Comparison of ENCODE assay signal across 17 cellular contexts in the genomic region with DNA sequence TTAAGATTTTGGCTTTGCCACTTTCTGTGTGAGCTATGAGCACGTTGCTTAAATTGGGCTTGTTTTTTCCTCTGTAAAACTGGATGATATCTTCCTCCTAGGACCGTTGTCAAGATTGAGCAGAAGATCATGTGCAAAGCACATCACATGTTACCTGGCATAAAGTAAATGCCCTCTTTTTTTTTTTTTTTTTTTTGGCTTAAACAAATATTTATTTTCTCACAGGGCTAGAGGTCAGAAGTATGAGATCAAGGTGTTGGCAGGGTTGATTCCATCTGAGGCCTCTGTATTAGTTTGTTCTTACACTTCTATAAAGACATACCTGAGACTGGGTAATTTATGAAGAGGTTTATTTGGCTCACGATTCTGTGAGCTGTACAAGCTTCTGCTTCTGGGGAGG.
"Had no signal": no experiment of that assay in that cellular context is flagged by ENCODE, and none has a peak within 500 bp of the region (broad histone marks: within the 10 kb centered on the region; RNA-seq: fewer than 3 reads in every experiment).

No MANE protein-coding gene starts in this region.

- H3K9me3 ChIP-seq: ovary, psoas muscle had no signal

- H3K27ac Mint-ChIP-seq: activated CD8-positive, alpha-beta T cell treated with anti-CD3 and anti-CD28 coated beads, Interleukin-2, amount 10 ng/mL, durations not matched to agents 7 days and 5 days; activated naive CD4-positive, alpha-beta T cell treated with anti-CD3 and anti-CD28 coated beads, Interleukin-2, amount 10 ng/mL, durations not matched to agents 7 days and 5 days; endodermal cell; stimulated activated naive CD8-positive, alpha-beta T cell treated with anti-CD3 and anti-CD28 coated beads, Interleukin-15, Interleukin-2, amounts not matched to agents 100 ng/mL and 50 ng/mL, for 24 hours had no signal

- H3K27ac ChIP-seq: brain microvascular endothelial cell, epithelial cell of prostate, ovary, psoas muscle, skin epidermis had no signal

- H3K27me3 ChIP-seq: brain microvascular endothelial cell, ovary had no signal

- H3K36me3 ChIP-seq: brain microvascular endothelial cell, ovary had no signal

- DNase-seq: activated CD4-positive, alpha-beta T cell treated with anti-CD3 and anti-CD28 coated beads, Interleukin-2, amount 10 ng/mL, durations not matched to agents 24 days and 14 days; activated CD8-positive, alpha-beta T cell treated with anti-CD3 and anti-CD28 coated beads, Interleukin-2, amount 10 ng/mL, durations not matched to agents 7 days and 5 days; activated naive CD4-positive, alpha-beta T cell treated with anti-CD3 and anti-CD28 coated beads, Interleukin-2, amount 10 ng/mL, durations not matched to agents 7 days and 5 days; activated T-cell treated with anti-CD3 and anti-CD28 coated beads, Interleukin-2, amount 50 U/mL, for 4 hours; brain microvascular endothelial cell; central memory CD4-positive, alpha-beta T cell; endodermal cell; foreskin fibroblast; islet precursor cell; ovary; psoas muscle; right cardiac atrium; T1000; trophoblast cell had no signal

- H3K4me3 Mint-ChIP-seq: activated CD4-positive, alpha-beta T cell treated with anti-CD3 and anti-CD28 coated beads, Interleukin-2, amount 10 ng/mL, durations not matched to agents 24 days and 14 days; activated CD8-positive, alpha-beta T cell treated with anti-CD3 and anti-CD28 coated beads, Interleukin-2, amount 10 ng/mL, durations not matched to agents 7 days and 5 days; activated naive CD4-positive, alpha-beta T cell treated with anti-CD3 and anti-CD28 coated beads, Interleukin-2, amount 10 ng/mL, durations not matched to agents 7 days and 5 days; activated T-cell treated with anti-CD3 and anti-CD28 coated beads, Interleukin-2, amount 50 U/mL, for 4 hours; endodermal cell; stimulated activated naive CD8-positive, alpha-beta T cell treated with anti-CD3 and anti-CD28 coated beads, Interleukin-15, Interleukin-2, amounts not matched to agents 100 ng/mL and 50 ng/mL, for 24 hours had no signal

- H3K4me1 ChIP-seq: psoas muscle had no signal

- H3K4me3 ChIP-seq: ovary, psoas muscle, skin epidermis had no signal

- H3K9me3 Mint-ChIP-seq: activated T-cell treated with anti-CD3 and anti-CD28 coated beads, Interleukin-2, amount 50 U/mL, for 4 hours had no signal

- ATAC-seq: activated CD8-positive, alpha-beta T cell treated with anti-CD3 and anti-CD28 coated beads, Interleukin-2, amount 10 ng/mL, durations not matched to agents 7 days and 5 days; activated T-cell treated with anti-CD3 and anti-CD28 coated beads, Interleukin-2, amount 50 U/mL, for 4 hours; psoas muscle; right cardiac atrium had no signal
